In the genomic region with DNA sequence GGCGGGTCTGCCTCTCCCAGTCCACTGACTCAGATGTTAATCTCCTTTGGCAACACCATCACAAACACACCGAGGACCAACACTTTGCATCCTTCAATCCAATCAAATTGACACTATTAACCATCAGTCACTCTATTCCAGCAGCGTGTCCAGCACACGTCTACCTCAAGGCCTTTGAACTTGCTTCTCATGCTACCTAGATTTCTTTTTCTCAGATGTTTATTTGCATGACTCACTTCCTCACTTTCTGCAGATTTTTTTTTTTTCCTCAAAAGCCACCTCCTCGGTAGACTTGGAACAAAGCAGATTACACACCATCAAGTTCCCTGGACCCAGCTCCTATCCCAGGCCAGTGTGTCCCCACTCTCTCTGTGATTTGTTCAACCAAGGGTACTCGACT, we compare ENCODE assay signal across 1 cellular context.
TF ChIP-seq lines count a peak whose summit lies in the region.

No MANE protein-coding gene starts in this region.

TF ChIP-seq in HCT116, 20 proteins besides CTCF, POLR2A, EP300 and RAD21 (continued from another document):
- TF ChIP-seq, protein P1, sequence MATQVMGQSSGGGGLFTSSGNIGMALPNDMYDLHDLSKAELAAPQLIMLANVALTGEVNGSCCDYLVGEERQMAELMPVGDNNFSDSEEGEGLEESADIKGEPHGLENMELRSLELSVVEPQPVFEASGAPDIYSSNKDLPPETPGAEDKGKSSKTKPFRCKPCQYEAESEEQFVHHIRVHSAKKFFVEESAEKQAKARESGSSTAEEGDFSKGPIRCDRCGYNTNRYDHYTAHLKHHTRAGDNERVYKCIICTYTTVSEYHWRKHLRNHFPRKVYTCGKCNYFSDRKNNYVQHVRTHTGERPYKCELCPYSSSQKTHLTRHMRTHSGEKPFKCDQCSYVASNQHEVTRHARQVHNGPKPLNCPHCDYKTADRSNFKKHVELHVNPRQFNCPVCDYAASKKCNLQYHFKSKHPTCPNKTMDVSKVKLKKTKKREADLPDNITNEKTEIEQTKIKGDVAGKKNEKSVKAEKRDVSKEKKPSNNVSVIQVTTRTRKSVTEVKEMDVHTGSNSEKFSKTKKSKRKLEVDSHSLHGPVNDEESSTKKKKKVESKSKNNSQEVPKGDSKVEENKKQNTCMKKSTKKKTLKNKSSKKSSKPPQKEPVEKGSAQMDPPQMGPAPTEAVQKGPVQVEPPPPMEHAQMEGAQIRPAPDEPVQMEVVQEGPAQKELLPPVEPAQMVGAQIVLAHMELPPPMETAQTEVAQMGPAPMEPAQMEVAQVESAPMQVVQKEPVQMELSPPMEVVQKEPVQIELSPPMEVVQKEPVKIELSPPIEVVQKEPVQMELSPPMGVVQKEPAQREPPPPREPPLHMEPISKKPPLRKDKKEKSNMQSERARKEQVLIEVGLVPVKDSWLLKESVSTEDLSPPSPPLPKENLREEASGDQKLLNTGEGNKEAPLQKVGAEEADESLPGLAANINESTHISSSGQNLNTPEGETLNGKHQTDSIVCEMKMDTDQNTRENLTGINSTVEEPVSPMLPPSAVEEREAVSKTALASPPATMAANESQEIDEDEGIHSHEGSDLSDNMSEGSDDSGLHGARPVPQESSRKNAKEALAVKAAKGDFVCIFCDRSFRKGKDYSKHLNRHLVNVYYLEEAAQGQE (IDR thresholded peaks at IDR 0.05; ENCODE audit: low read depth) = no peak
- TF ChIP-seq, protein P2, sequence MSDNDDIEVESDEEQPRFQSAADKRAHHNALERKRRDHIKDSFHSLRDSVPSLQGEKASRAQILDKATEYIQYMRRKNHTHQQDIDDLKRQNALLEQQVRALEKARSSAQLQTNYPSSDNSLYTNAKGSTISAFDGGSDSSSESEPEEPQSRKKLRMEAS (IDR thresholded peaks at IDR 0.05) = no peak
- peak; percentile 60 for TF ChIP-seq TCF7L2 (IDR thresholded peaks at IDR 0.05; ENCODE audit: borderline replicate concordance, extremely low read depth, insufficient read depth, insufficient read length)
- no peak for TF ChIP-seq ELF1 (IDR thresholded peaks at IDR 0.05; ENCODE audit: borderline replicate concordance, low read depth)
- TF ChIP-seq JUND (IDR thresholded peaks at IDR 0.05) = peak; percentile 44
- TF ChIP-seq EZH2 (IDR thresholded peaks at IDR 0.05) = no peak
- no peak for TF ChIP-seq ZFX (IDR thresholded peaks at IDR 0.05)
- TF ChIP-seq CEBPB (IDR thresholded peaks at IDR 0.05; ENCODE audit: low read depth) = no peak
- no peak for TF ChIP-seq YY1 (IDR thresholded peaks at IDR 0.05; ENCODE audit: extremely low read depth, insufficient replicate concordance, low read depth, low read length)
- TF ChIP-seq FOSL1 (IDR thresholded peaks at IDR 0.05; ENCODE audit: low read depth) = 0 out of 2 replicates have a peak, but pooled peaks have one; percentile 20
- TF ChIP-seq SRF (IDR thresholded peaks at IDR 0.05; ENCODE audit: low read depth) = no peak
- TF ChIP-seq, protein P3, sequence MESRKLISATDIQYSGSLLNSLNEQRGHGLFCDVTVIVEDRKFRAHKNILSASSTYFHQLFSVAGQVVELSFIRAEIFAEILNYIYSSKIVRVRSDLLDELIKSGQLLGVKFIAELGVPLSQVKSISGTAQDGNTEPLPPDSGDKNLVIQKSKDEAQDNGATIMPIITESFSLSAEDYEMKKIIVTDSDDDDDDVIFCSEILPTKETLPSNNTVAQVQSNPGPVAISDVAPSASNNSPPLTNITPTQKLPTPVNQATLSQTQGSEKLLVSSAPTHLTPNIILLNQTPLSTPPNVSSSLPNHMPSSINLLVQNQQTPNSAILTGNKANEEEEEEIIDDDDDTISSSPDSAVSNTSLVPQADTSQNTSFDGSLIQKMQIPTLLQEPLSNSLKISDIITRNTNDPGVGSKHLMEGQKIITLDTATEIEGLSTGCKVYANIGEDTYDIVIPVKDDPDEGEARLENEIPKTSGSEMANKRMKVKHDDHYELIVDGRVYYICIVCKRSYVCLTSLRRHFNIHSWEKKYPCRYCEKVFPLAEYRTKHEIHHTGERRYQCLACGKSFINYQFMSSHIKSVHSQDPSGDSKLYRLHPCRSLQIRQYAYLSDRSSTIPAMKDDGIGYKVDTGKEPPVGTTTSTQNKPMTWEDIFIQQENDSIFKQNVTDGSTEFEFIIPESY (IDR thresholded peaks at IDR 0.05; ENCODE audit: extremely low read depth, insufficient replicate concordance, low read length) = no peak
- no peak for TF ChIP-seq SIN3A (IDR thresholded peaks at IDR 0.05; ENCODE audit: low read depth)
- TF ChIP-seq EGR1 (IDR thresholded peaks at IDR 0.05; ENCODE audit: low read depth) = no peak
- TF ChIP-seq CBX3 (IDR thresholded peaks at IDR 0.05; ENCODE audit: low read depth) = 0 out of 2 replicates have a peak, but pooled peaks have one; percentile 16
